ENCODE assay signal across 1 cellular context in the genomic region with DNA sequence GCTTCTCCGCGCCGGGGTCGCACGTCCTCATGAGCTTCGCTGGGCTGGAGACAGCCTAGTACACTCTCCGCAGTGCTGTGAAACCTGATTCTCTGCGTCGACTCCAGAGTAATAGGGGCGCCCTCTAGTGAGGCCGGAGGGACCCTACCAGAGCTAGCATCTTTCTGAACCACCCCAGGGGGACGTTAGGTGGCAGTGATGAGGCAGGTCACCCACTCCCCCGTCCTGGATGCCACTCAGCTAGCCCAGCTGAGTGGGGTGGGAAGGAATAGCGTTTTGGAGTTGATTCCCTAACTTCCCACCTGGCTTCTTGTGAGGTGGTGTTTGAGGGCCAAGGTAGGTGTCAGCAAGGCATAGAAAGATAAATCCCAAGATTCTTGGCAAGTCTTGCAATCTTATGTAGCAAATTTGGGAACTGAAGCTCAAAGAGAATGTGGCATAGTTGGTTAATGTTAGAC.
TF ChIP-seq lines count a peak whose summit lies in the region.

No MANE protein-coding gene starts in this region.

TF ChIP-seq in HepG2, 621 proteins besides CTCF, POLR2A, EP300 and RAD21 (continued from another document and continues in another):
- TF ChIP-seq, protein P1, sequence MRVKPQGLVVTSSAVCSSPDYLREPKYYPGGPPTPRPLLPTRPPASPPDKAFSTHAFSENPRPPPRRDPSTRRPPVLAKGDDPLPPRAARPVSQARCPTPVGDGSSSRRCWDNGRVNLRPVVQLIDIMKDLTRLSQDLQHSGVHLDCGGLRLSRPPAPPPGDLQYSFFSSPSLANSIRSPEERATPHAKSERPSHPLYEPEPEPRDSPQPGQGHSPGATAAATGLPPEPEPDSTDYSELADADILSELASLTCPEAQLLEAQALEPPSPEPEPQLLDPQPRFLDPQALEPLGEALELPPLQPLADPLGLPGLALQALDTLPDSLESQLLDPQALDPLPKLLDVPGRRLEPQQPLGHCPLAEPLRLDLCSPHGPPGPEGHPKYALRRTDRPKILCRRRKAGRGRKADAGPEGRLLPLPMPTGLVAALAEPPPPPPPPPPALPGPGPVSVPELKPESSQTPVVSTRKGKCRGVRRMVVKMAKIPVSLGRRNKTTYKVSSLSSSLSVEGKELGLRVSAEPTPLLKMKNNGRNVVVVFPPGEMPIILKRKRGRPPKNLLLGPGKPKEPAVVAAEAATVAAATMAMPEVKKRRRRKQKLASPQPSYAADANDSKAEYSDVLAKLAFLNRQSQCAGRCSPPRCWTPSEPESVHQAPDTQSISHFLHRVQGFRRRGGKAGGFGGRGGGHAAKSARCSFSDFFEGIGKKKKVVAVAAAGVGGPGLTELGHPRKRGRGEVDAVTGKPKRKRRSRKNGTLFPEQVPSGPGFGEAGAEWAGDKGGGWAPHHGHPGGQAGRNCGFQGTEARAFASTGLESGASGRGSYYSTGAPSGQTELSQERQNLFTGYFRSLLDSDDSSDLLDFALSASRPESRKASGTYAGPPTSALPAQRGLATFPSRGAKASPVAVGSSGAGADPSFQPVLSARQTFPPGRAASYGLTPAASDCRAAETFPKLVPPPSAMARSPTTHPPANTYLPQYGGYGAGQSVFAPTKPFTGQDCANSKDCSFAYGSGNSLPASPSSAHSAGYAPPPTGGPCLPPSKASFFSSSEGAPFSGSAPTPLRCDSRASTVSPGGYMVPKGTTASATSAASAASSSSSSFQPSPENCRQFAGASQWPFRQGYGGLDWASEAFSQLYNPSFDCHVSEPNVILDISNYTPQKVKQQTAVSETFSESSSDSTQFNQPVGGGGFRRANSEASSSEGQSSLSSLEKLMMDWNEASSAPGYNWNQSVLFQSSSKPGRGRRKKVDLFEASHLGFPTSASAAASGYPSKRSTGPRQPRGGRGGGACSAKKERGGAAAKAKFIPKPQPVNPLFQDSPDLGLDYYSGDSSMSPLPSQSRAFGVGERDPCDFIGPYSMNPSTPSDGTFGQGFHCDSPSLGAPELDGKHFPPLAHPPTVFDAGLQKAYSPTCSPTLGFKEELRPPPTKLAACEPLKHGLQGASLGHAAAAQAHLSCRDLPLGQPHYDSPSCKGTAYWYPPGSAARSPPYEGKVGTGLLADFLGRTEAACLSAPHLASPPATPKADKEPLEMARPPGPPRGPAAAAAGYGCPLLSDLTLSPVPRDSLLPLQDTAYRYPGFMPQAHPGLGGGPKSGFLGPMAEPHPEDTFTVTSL (CRISPR knock-in tag; IDR thresholded peaks at IDR 0.05; ENCODE audit: borderline replicate concordance): no peak
- TF ChIP-seq HOXA5 (CRISPR knock-in tag; IDR thresholded peaks at IDR 0.05): peak; percentile 67; the same call in 1 of the 2 replicates
- TF ChIP-seq, protein P2, sequence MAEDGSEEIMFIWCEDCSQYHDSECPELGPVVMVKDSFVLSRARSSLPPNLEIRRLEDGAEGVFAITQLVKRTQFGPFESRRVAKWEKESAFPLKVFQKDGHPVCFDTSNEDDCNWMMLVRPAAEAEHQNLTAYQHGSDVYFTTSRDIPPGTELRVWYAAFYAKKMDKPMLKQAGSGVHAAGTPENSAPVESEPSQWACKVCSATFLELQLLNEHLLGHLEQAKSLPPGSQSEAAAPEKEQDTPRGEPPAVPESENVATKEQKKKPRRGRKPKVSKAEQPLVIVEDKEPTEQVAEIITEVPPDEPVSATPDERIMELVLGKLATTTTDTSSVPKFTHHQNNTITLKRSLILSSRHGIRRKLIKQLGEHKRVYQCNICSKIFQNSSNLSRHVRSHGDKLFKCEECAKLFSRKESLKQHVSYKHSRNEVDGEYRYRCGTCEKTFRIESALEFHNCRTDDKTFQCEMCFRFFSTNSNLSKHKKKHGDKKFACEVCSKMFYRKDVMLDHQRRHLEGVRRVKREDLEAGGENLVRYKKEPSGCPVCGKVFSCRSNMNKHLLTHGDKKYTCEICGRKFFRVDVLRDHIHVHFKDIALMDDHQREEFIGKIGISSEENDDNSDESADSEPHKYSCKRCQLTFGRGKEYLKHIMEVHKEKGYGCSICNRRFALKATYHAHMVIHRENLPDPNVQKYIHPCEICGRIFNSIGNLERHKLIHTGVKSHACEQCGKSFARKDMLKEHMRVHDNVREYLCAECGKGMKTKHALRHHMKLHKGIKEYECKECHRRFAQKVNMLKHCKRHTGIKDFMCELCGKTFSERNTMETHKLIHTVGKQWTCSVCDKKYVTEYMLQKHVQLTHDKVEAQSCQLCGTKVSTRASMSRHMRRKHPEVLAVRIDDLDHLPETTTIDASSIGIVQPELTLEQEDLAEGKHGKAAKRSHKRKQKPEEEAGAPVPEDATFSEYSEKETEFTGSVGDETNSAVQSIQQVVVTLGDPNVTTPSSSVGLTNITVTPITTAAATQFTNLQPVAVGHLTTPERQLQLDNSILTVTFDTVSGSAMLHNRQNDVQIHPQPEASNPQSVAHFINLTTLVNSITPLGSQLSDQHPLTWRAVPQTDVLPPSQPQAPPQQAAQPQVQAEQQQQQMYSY (CRISPR knock-in tag; IDR thresholded peaks at IDR 0.05): no peak
- TF ChIP-seq SMAD1 (CRISPR knock-in tag; IDR thresholded peaks at IDR 0.05; ENCODE audit: borderline replicate concordance, low read depth): peak; percentile 48; the same call in 1 of the 2 replicates
- no peak for TF ChIP-seq ZNF138 (CRISPR knock-in tag; IDR thresholded peaks at IDR 0.05; ENCODE audit: low read depth)
- TF ChIP-seq ZNF20 (CRISPR knock-in tag; IDR thresholded peaks at IDR 0.05): no peak
- TF ChIP-seq ZNF367 (CRISPR knock-in tag; IDR thresholded peaks at IDR 0.05; ENCODE audit: borderline replicate concordance): no peak
- no peak for TF ChIP-seq TGIF2 (CRISPR knock-in tag; IDR thresholded peaks at IDR 0.05)
- TF ChIP-seq ZNF136 (CRISPR knock-in tag; IDR thresholded peaks at IDR 0.05; ENCODE audit: low read depth): 0 out of 2 replicates have a peak, but pooled peaks have one; percentile 40
- TF ChIP-seq, protein P3, sequence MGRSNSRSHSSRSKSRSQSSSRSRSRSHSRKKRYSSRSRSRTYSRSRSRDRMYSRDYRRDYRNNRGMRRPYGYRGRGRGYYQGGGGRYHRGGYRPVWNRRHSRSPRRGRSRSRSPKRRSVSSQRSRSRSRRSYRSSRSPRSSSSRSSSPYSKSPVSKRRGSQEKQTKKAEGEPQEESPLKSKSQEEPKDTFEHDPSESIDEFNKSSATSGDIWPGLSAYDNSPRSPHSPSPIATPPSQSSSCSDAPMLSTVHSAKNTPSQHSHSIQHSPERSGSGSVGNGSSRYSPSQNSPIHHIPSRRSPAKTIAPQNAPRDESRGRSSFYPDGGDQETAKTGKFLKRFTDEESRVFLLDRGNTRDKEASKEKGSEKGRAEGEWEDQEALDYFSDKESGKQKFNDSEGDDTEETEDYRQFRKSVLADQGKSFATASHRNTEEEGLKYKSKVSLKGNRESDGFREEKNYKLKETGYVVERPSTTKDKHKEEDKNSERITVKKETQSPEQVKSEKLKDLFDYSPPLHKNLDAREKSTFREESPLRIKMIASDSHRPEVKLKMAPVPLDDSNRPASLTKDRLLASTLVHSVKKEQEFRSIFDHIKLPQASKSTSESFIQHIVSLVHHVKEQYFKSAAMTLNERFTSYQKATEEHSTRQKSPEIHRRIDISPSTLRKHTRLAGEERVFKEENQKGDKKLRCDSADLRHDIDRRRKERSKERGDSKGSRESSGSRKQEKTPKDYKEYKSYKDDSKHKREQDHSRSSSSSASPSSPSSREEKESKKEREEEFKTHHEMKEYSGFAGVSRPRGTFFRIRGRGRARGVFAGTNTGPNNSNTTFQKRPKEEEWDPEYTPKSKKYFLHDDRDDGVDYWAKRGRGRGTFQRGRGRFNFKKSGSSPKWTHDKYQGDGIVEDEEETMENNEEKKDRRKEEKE (IDR thresholded peaks at IDR 0.05): no peak
- TF ChIP-seq ASH2L (IDR thresholded peaks at IDR 0.05; ENCODE audit: insufficient read length, low read depth, low read length): no peak
- TF ChIP-seq, protein P4, sequence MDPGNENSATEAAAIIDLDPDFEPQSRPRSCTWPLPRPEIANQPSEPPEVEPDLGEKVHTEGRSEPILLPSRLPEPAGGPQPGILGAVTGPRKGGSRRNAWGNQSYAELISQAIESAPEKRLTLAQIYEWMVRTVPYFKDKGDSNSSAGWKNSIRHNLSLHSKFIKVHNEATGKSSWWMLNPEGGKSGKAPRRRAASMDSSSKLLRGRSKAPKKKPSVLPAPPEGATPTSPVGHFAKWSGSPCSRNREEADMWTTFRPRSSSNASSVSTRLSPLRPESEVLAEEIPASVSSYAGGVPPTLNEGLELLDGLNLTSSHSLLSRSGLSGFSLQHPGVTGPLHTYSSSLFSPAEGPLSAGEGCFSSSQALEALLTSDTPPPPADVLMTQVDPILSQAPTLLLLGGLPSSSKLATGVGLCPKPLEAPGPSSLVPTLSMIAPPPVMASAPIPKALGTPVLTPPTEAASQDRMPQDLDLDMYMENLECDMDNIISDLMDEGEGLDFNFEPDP (CRISPR knock-in tag; conservative IDR thresholded peaks at IDR 0.05): no peak
- TF ChIP-seq ZNF83 (CRISPR knock-in tag; IDR thresholded peaks at IDR 0.05; ENCODE audit: borderline replicate concordance): 0 out of 2 replicates have a peak, but pooled peaks have one; percentile 58
- TF ChIP-seq ZNF605 (CRISPR knock-in tag; IDR thresholded peaks at IDR 0.05): 0 out of 2 replicates have a peak, but pooled peaks have one; percentile 74
- no peak for TF ChIP-seq ZNF766 (CRISPR knock-in tag; IDR thresholded peaks at IDR 0.05; ENCODE audit: borderline replicate concordance)
- TF ChIP-seq SATB2 (CRISPR knock-in tag; IDR thresholded peaks at IDR 0.05): no peak
- 0 out of 2 replicates have a peak, but pooled peaks have one; percentile 39 for TF ChIP-seq ZMAT3 (CRISPR knock-in tag; conservative IDR thresholded peaks at IDR 0.05)
- TF ChIP-seq, protein P5, sequence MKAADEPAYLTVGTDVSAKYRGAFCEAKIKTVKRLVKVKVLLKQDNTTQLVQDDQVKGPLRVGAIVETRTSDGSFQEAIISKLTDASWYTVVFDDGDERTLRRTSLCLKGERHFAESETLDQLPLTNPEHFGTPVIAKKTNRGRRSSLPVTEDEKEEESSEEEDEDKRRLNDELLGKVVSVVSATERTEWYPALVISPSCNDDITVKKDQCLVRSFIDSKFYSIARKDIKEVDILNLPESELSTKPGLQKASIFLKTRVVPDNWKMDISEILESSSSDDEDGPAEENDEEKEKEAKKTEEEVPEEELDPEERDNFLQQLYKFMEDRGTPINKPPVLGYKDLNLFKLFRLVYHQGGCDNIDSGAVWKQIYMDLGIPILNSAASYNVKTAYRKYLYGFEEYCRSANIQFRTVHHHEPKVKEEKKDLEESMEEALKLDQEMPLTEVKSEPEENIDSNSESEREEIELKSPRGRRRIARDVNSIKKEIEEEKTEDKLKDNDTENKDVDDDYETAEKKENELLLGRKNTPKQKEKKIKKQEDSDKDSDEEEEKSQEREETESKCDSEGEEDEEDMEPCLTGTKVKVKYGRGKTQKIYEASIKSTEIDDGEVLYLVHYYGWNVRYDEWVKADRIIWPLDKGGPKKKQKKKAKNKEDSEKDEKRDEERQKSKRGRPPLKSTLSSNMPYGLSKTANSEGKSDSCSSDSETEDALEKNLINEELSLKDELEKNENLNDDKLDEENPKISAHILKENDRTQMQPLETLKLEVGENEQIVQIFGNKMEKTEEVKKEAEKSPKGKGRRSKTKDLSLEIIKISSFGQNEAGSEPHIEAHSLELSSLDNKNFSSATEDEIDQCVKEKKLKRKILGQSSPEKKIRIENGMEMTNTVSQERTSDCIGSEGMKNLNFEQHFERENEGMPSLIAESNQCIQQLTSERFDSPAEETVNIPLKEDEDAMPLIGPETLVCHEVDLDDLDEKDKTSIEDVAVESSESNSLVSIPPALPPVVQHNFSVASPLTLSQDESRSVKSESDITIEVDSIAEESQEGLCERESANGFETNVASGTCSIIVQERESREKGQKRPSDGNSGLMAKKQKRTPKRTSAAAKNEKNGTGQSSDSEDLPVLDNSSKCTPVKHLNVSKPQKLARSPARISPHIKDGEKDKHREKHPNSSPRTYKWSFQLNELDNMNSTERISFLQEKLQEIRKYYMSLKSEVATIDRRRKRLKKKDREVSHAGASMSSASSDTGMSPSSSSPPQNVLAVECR (CRISPR knock-in tag; IDR thresholded peaks at IDR 0.05; ENCODE audit: borderline replicate concordance): no peak
- TF ChIP-seq TP53 (CRISPR knock-in tag; conservative IDR thresholded peaks at IDR 0.05): no peak
- no peak for TF ChIP-seq JDP2 (CRISPR knock-in tag; IDR thresholded peaks at IDR 0.05; ENCODE audit: borderline replicate concordance)
- no peak for TF ChIP-seq KDM1A (CRISPR knock-in tag; IDR thresholded peaks at IDR 0.05)
- TF ChIP-seq ZNF720 (CRISPR knock-in tag; IDR thresholded peaks at IDR 0.05): no peak
- TF ChIP-seq ZNF788 (CRISPR knock-in tag; IDR thresholded peaks at IDR 0.05; ENCODE audit: borderline replicate concordance): peak; percentile 48; the same call in 1 of the 2 replicates
- TF ChIP-seq SMYD3 (CRISPR knock-in tag; IDR thresholded peaks at IDR 0.05): no peak
- peak; percentile 44; the same call in 1 of the 2 replicates for TF ChIP-seq RXRA (CRISPR knock-in tag; IDR thresholded peaks at IDR 0.05)
- TF ChIP-seq, protein P6, sequence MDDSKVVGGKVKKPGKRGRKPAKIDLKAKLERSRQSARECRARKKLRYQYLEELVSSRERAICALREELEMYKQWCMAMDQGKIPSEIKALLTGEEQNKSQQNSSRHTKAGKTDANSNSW (CRISPR knock-in tag; IDR thresholded peaks at IDR 0.05; ENCODE audit: borderline replicate concordance): no peak
- TF ChIP-seq, protein P7, sequence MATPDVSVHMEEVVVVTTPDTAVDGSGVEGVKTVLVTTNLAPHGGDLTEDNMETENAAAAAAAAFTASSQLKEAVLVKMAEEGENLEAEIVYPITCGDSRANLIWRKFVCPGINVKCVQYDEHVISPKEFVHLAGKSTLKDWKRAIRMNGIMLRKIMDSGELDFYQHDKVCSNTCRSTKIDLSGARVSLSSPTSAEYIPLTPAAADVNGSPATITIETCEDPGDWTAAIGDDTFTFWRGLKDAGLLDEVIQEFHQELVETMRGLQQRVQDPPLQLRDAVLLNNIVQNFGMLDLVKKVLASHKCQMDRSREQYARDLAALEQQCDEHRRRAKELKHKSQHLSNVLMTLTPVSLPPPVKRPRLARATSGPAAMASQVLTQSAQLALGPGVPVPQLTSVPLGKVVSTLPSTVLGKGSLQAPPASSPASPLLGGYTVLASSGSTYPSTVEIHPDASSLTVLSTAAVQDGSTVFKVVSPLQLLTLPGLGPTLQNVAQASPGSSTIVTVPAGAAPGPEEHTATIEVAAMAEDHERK (CRISPR knock-in tag; IDR thresholded peaks at IDR 0.05; ENCODE audit: low read depth): no peak
- no peak for TF ChIP-seq ZNF432 (CRISPR knock-in tag; IDR thresholded peaks at IDR 0.05; ENCODE audit: borderline replicate concordance)
- TF ChIP-seq ZBTB20 (CRISPR knock-in tag; IDR thresholded peaks at IDR 0.05; ENCODE audit: borderline replicate concordance, low read depth): no peak
